8 cellular contexts compared by ENCODE assay signal in genomic region chr4:9898596-9899345, GRCh38.
DNase-seq lines count a peak whose midpoint lies in the region; ATAC-seq and TF ChIP-seq lines count a peak whose summit lies in the region.

No MANE protein-coding gene starts in this region.

- no peak overlapping the region for H3K27ac ChIP-seq in RWPE2 (ENCODE audit: poor library complexity, severe bottlenecking)

- DNase-seq in NCI-H82 (lab: John Stamatoyannopoulos, UW) (peak; percentile 21), NCI-H82 treated with DMSO at 0.1 percent for 48 hours (lab: John Stamatoyannopoulos, UW; ENCODE audit: unreplicated experiment) (no peak), RWPE2 (ENCODE audit: low spot score) (no peak), left cardiac atrium (peak; percentile 77), DMS153 treated with DMSO at 0.1 percent for 48 hours (lab: John Stamatoyannopoulos, UW; ENCODE audit: unreplicated experiment) (no peak)
- DNase-seq in stimulated activated effector memory CD8-positive, alpha-beta T cell treated with anti-CD3 and anti-CD28 coated beads, Interleukin-12 subunit alpha, Interleukin-12 subunit beta, amount 100 ng/mL, for 72 hours (ENCODE audit: low spot score in 2 of 2) = no peak
- no peak for DNase-seq in activated effector memory CD4-positive, alpha-beta T cell treated with anti-CD3 and anti-CD28 coated beads, Interleukin-2, amount 50 U/mL, for 16 hours

- intact Hi-C loops in left cardiac atrium (cut with DNase I) = loop anchor here in 1 of 2 donors (1.0 to 10.0 kb wide), 3 partner anchors 64 to 135 kb away; no protein-coding TSS in a partner anchor

- no peaks in the 10 kb centered on the region for H3K9me3 ChIP-seq in RWPE2 (ENCODE audit: severe bottlenecking)

- TF ChIP-seq CTCF in RWPE2 (IDR thresholded peaks at IDR 0.05; ENCODE audit: poor library complexity, severe bottlenecking) = no peak

- ATAC-seq in RWPE2 (ENCODE audit: low read depth) (0 out of 3 replicates have a peak, but pooled peaks have one; percentile 35), left cardiac atrium (peak; percentile 89 to 90), HG03175 (IDR thresholded peaks at IDR 0.05; ENCODE audit: unreplicated experiment) (no peak)
- peak; percentile 39 for ATAC-seq in stimulated activated effector memory CD8-positive, alpha-beta T cell treated with anti-CD3 and anti-CD28 coated beads, Interleukin-12 subunit alpha, Interleukin-12 subunit beta, amount 100 ng/mL, for 72 hours

- no peaks in the 10 kb centered on the region for H3K36me3 Mint-ChIP-seq in stimulated activated effector memory CD8-positive, alpha-beta T cell treated with anti-CD3 and anti-CD28 coated beads, Interleukin-12 subunit alpha, Interleukin-12 subunit beta, amount 100 ng/mL, for 72 hours

- H3K4me3 Mint-ChIP-seq in stimulated activated effector memory CD8-positive, alpha-beta T cell treated with anti-CD3 and anti-CD28 coated beads, Interleukin-12 subunit alpha, Interleukin-12 subunit beta, amount 100 ng/mL, for 72 hours = no peak overlapping the region

- no peaks in the 10 kb centered on the region for H3K4me1 Mint-ChIP-seq in stimulated activated effector memory CD8-positive, alpha-beta T cell treated with anti-CD3 and anti-CD28 coated beads, Interleukin-12 subunit alpha, Interleukin-12 subunit beta, amount 100 ng/mL, for 72 hours

- no peaks in the 10 kb centered on the region for H3K27me3 ChIP-seq in RWPE2 (ENCODE audit: insufficient read depth, poor library complexity, severe bottlenecking)

- no peak overlapping the region for H3K27ac Mint-ChIP-seq in stimulated activated effector memory CD8-positive, alpha-beta T cell treated with anti-CD3 and anti-CD28 coated beads, Interleukin-12 subunit alpha, Interleukin-12 subunit beta, amount 100 ng/mL, for 72 hours

- H3K9me3 Mint-ChIP-seq in stimulated activated effector memory CD8-positive, alpha-beta T cell treated with anti-CD3 and anti-CD28 coated beads, Interleukin-12 subunit alpha, Interleukin-12 subunit beta, amount 100 ng/mL, for 72 hours = no peaks in the 10 kb centered on the region

- no peaks in the 10 kb centered on the region for H3K4me1 ChIP-seq in RWPE2 (ENCODE audit: insufficient read depth, poor library complexity, severe bottlenecking)

- no peak overlapping the region for H3K4me3 ChIP-seq in RWPE2 (ENCODE audit: severe bottlenecking)

- H3K36me3 ChIP-seq in RWPE2 (ENCODE audit: low read depth) = peaks cover 24% of the 10 kb centered on the region

Comparison
In these comparisons a context has a peak if more than half of its experiments do, and no peak if none do; other contexts are left out.
1. DNase-seq: peak in NCI-H82 (single experiment) and left cardiac atrium (single experiment); none in NCI-H82 treated with DMSO at 0.1 percent for 48 hours (single experiment), RWPE2 (single experiment), stimulated activated effector memory CD8-positive, alpha-beta T cell treated with anti-CD3 and anti-CD28 coated beads, Interleukin-12 subunit alpha, Interleukin-12 subunit beta, amount 100 ng/mL, for 72 hours (0 of 2), activated effector memory CD4-positive, alpha-beta T cell treated with anti-CD3 and anti-CD28 coated beads, Interleukin-2, amount 50 U/mL, for 16 hours (single experiment) and DMS153 treated with DMSO at 0.1 percent for 48 hours (single experiment).